ENCODE assay signal across 24 cellular contexts in genomic region chr3:191944835-191945234, GRCh38.
DNase-seq lines count a peak whose midpoint lies in the region; ATAC-seq and TF ChIP-seq lines count a peak whose summit lies in the region.
"Had no signal": no experiment of that assay in that cellular context is flagged by ENCODE, and none has a peak within 500 bp of the region (broad histone marks: within the 10 kb centered on the region; RNA-seq: fewer than 3 reads in every experiment).

No MANE protein-coding gene starts in this region.

- intact Hi-C loops in Right ventricle myocardium superior (cut with DNase I): no loop called here
- intact Hi-C loops in posterior cingulate gyrus (cut with DNase I): no loop called here

- no peak for TF ChIP-seq CTCF in WERI-Rb-1 (IDR thresholded peaks at IDR 0.05; ENCODE audit: low read depth, low read length)

- no peaks in the 10 kb centered on the region for H3K9me3 ChIP-seq in WERI-Rb-1 (ENCODE audit: severe bottlenecking)
- H3K9me3 ChIP-seq: Caco-2 had no signal

- H3K36me3 ChIP-seq in WERI-Rb-1: no peaks in the 10 kb centered on the region

- no peak overlapping the region for H3K27ac ChIP-seq in WERI-Rb-1
- H3K27ac ChIP-seq: C4-2B, KMS-11 had no signal

- DNase-seq in RPMI7951 (ENCODE audit: low read depth) (peak; percentile 25), Right ventricle myocardium superior (no peak), posterior cingulate gyrus (no peak), NCI-H774 (lab: John Stamatoyannopoulos, UW) (no peak), WERI-Rb-1 (no peak)
- DNase-seq: Caco-2; CD8-positive, alpha-beta T cell; DMS79; H9; IMR-90; NCI-H1092; NCI-H1417 treated with DMSO at 0.1 percent for 48 hours; NCI-H1694 treated with DMSO at 0.1 percent for 48 hours; NCI-H2081; NCI-H2227 treated with DMSO at 0.1 percent for 48 hours; NCI-H69; PC-3; RPMI8226; SHP77; T-cell had no signal

- peak; percentile 89 for ATAC-seq in GM18867 (IDR thresholded peaks at IDR 0.05; ENCODE audit: unreplicated experiment)
- peak; percentile 67 for ATAC-seq in HG02798 (IDR thresholded peaks at IDR 0.05; ENCODE audit: poor library complexity, unreplicated experiment)
- ATAC-seq in Right ventricle myocardium superior (ENCODE audit: poor library complexity): no peak
- ATAC-seq: CD8-positive, alpha-beta T cell; PC-3; T-cell had no signal

- H3K27me3 ChIP-seq in WERI-Rb-1 (ENCODE audit: insufficient read depth, low read depth, severe bottlenecking): no peaks in the 10 kb centered on the region

- H3K4me3 ChIP-seq in WERI-Rb-1 (ENCODE audit: low read depth, low read length): no peak overlapping the region
